ENCODE assay signal across 20 cellular contexts in the genomic region with DNA sequence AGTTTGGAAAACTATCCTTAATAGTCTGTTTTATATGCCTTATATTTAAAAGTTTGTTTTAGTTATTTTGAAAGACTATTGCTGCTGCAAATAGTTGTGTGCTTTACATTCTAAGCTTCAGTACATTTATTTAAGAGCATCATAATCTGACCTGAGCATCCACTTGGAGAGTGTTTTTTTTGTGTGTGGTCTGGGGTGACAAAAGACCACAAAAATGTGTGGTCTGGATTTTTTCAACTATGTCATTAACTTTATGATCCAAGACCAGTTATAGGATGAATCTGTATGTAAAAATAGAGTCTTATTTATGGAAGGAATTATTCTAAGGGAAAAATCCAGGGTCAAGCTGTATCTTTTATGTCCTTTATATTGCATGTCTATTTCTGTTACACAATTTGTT.
DNase-seq lines count a peak whose midpoint lies in the region; ATAC-seq and TF ChIP-seq lines count a peak whose summit lies in the region.
"Had no signal": no experiment of that assay in that cellular context is flagged by ENCODE, and none has a peak within 500 bp of the region (broad histone marks: within the 10 kb centered on the region; RNA-seq: fewer than 3 reads in every experiment).

No MANE protein-coding gene starts in this region.

- H3K27ac ChIP-seq in GM23248: no peak overlapping the region
- H3K27ac ChIP-seq in right atrium auricular region: no peak overlapping the region
- H3K27ac ChIP-seq: lower lobe of right lung, stomach, transverse colon had no signal

- H3K36me3 Mint-ChIP-seq in progenitor cell of endocrine pancreas (ENCODE audit: insufficient read depth): peaks cover 5% of the 10 kb centered on the region

- H3K4me3 Mint-ChIP-seq in progenitor cell of endocrine pancreas (ENCODE audit: low read depth): no peak overlapping the region
- H3K4me3 Mint-ChIP-seq: activated CD4-positive, alpha-beta memory T cell treated with anti-CD3 and anti-CD28 coated beads for 36 hours; H9; immature natural killer cell had no signal

- no peaks in the 10 kb centered on the region for H3K9me2 ChIP-seq in GM23248 (ENCODE audit: insufficient read depth)

- H4K20me1 ChIP-seq in GM23248 (ENCODE audit: insufficient read depth): no peaks in the 10 kb centered on the region

- DNase-seq in GM23248 (peak; percentile 42), SW480 (ENCODE audit: low spot score) (peak; percentile 7), fibroblast of peridontal ligament (ENCODE audit: extremely low read depth) (peak; percentile 36), progenitor cell of endocrine pancreas (ENCODE audit: low spot score, unreplicated experiment) (no peak), right atrium auricular region (ENCODE audit: low spot score) (no peak), amygdala (lab: John Stamatoyannopoulos, UW) (no peak), NCI-H774 (lab: John Stamatoyannopoulos, UW) (no peak)
- DNase-seq: activated CD4-positive, alpha-beta memory T cell treated with anti-CD3 and anti-CD28 coated beads for 36 hours; DMS79 treated with DMSO at 0.1 percent for 48 hours; effector memory CD4-positive, alpha-beta T cell; H9; immature natural killer cell; lower lobe of right lung; NCI-H1105 treated with DMSO at 0.1 percent for 48 hours; NCI-H526; SHP77; stimulated activated CD4-positive, alpha-beta T cell treated with anti-CD3 and anti-CD28 coated beads, Interleukin-12 subunit alpha, Interleukin-12 subunit beta, amount 100 ng/mL, for 4 hours; stomach; transverse colon had no signal

- in situ Hi-C loops in GM23248 (cut with MboI): no loop called here

- H3F3A ChIP-seq in GM23248 (ENCODE audit: insufficient read depth): no peaks in the 10 kb centered on the region; the same call in 1 of the 2 replicates

- H2AFZ ChIP-seq in GM23248: no peak overlapping the region

- no peaks in the 10 kb centered on the region for H3K79me2 ChIP-seq in GM23248 (ENCODE audit: insufficient read depth)

- H3K9ac ChIP-seq in GM23248: no peak overlapping the region

- H3K4me1 Mint-ChIP-seq in progenitor cell of endocrine pancreas (ENCODE audit: low read depth): peaks cover 32% of the 10 kb centered on the region
- H3K4me1 Mint-ChIP-seq: immature natural killer cell had no signal

- no peaks in the 10 kb centered on the region for H3K27me3 Mint-ChIP-seq in progenitor cell of endocrine pancreas
- H3K27me3 Mint-ChIP-seq: activated CD4-positive, alpha-beta memory T cell treated with anti-CD3 and anti-CD28 coated beads for 36 hours had no signal

- peak overlapping the region; percentile 87 for H3K27ac Mint-ChIP-seq in progenitor cell of endocrine pancreas
- H3K27ac Mint-ChIP-seq: activated CD4-positive, alpha-beta memory T cell treated with anti-CD3 and anti-CD28 coated beads for 36 hours; immature natural killer cell had no signal

- H3K9me3 ChIP-seq in GM23248 (ENCODE audit: low read depth): no peaks in the 10 kb centered on the region
- H3K9me3 ChIP-seq in right atrium auricular region: no peaks in the 10 kb centered on the region
- H3K9me3 ChIP-seq: lower lobe of right lung, stomach, transverse colon had no signal

- TF ChIP-seq CTCF in progenitor cell of endocrine pancreas (IDR thresholded peaks at IDR 0.05; ENCODE audit: unreplicated experiment) (no peak), right atrium auricular region (IDR thresholded peaks at IDR 0.05) (no peak)

- H3K4me2 ChIP-seq in GM23248 (ENCODE audit: unreplicated experiment): no peak overlapping the region

- H3K27me3 ChIP-seq in GM23248 (replicated peaks; ENCODE audit: insufficient read depth): no peaks in the 10 kb centered on the region
- H3K27me3 ChIP-seq in right atrium auricular region: no peaks in the 10 kb centered on the region
- H3K27me3 ChIP-seq: stomach, transverse colon had no signal

- H3K4me1 ChIP-seq in GM23248 (ENCODE audit: insufficient read depth): peaks cover 9% of the 10 kb centered on the region
- H3K4me1 ChIP-seq in right atrium auricular region: no peaks in the 10 kb centered on the region
- H3K4me1 ChIP-seq: lower lobe of right lung had no signal

- H3K36me3 ChIP-seq in GM23248 (ENCODE audit: low read depth) (peaks cover 25% of the 10 kb centered on the region), right atrium auricular region (peaks cover 22% of the 10 kb centered on the region)

- H3K4me3 ChIP-seq in GM23248: no peak overlapping the region
- H3K4me3 ChIP-seq in right atrium auricular region: no peak overlapping the region
- H3K4me3 ChIP-seq: lower lobe of right lung, stomach, transverse colon had no signal

- H3K9me3 Mint-ChIP-seq in progenitor cell of endocrine pancreas (ENCODE audit: low read depth): no peaks in the 10 kb centered on the region
- H3K9me3 Mint-ChIP-seq: activated CD4-positive, alpha-beta memory T cell treated with anti-CD3 and anti-CD28 coated beads for 36 hours; H9; immature natural killer cell had no signal

- ATAC-seq in HG03097 (IDR thresholded peaks at IDR 0.05; ENCODE audit: low FRiP score, unreplicated experiment): no peak
- ATAC-seq: lower lobe of right lung had no signal

Comparison
In these comparisons a context has a peak if more than half of its experiments do, and no peak if none do; other contexts are left out.
1. DNase-seq: peak in GM23248 (single experiment), SW480 (single experiment) and fibroblast of peridontal ligament (single experiment); none in progenitor cell of endocrine pancreas (single experiment), right atrium auricular region (single experiment), amygdala (0 of 56) and NCI-H774 (single experiment).